In the genomic region with DNA sequence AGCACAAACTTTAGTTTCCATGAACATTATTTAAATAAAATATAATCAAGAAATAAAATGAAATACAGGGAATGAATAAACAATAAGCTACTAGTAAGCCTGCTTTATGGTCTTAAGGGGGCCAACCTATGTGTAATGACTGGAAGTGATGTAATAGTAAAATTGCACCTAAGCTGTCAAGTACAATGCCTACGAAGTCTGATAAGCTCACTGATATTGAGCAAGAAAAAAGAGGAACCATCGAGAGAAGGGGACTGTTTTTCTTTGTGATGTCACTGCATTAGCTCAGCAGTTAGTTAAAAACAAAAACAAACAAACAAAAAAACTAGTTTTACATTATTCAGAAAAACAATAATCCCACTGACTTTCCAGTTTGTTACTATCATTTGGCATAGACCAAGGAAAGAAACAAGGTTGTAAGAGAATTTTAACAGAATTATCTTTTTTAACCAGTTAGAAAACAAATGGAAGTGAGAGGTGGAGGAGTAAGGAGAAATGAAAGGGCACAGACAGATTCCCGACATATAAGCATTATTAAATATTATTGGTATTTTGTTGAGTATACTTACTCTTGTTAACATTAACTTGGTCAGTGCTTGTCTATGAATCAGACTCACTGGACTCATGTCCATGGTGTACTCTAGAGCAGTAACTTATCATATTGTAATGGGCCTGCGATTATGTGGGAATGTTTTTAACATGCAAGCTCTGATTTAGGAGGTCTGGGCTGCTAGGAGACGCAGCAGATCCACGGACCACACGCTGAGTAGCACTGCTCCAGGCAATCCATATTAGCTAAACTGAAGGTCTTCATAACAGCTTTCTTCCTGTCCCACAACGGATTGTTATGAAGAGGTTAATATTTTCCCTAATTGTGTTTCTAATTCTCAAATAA, we compare ENCODE assay signal across 24 cellular contexts.
DNase-seq lines count a peak whose midpoint lies in the region; ATAC-seq and TF ChIP-seq lines count a peak whose summit lies in the region.
"Had no signal": no experiment of that assay in that cellular context is flagged by ENCODE, and none has a peak within 500 bp of the region (broad histone marks: within the 10 kb centered on the region; RNA-seq: fewer than 3 reads in every experiment).

No MANE protein-coding gene starts in this region.

- no peaks in the 10 kb centered on the region for H3K9me3 ChIP-seq in SK-N-SH
- H3K9me3 ChIP-seq in left lung, result peaks cover 0 to 2% of the 10 kb centered on the region in 2 donors
- H3K9me3 ChIP-seq: A549, BLaER1, body of pancreas, esophagus squamous epithelium had no signal

- H3K79me2 ChIP-seq in SK-N-SH (ENCODE audit: insufficient read depth), result no peaks in the 10 kb centered on the region
- H3K79me2 ChIP-seq: parathyroid adenoma had no signal

- 31% methylated on average over 8 of the region's 8 CpGs for WGBS in SK-N-SH (ENCODE audit: low lambda C conversion rate)

- no peaks in the 10 kb centered on the region for H3K36me3 Mint-ChIP-seq in type B pancreatic cell
- H3K36me3 Mint-ChIP-seq: activated naive CD4-positive, alpha-beta T cell treated with anti-CD3 and anti-CD28 coated beads, Interleukin-2, amount 50 U/mL, for 72 hours; stimulated activated memory B cell treated with anti-CD40 and anti-IgM and Interleukin-4, amounts not matched to agents 10 μg/mL and 1 μg/mL and 100 μg/mL, for 72 hours had no signal

- intact Hi-C loops in left lung (cut with DNase I), result no loop called here
- intact Hi-C loops in left cardiac atrium (cut with DNase I), result no loop called here
- intact Hi-C loops in head of caudate nucleus (cut with DNase I), result no loop called here

- H2AFZ ChIP-seq in SK-N-SH (ENCODE audit: low read depth), result no peak overlapping the region
- H2AFZ ChIP-seq: GM23338, parathyroid adenoma had no signal

- no peaks in the 10 kb centered on the region for H4K20me1 ChIP-seq in SK-N-SH (ENCODE audit: insufficient read depth)
- H4K20me1 ChIP-seq: BLaER1 had no signal

- DNase-seq in SK-N-SH, result peak; percentile 10
- peak; percentile 11 for DNase-seq in astrocyte of the hippocampus (ENCODE audit: low read depth, low spot score)
- DNase-seq in left lung, result no peak
- no peak for DNase-seq in type B pancreatic cell (ENCODE audit: extremely low spot score, unreplicated experiment)
- no peak for DNase-seq in left cardiac atrium
- DNase-seq in head of caudate nucleus, result no peak
- DNase-seq in NCI-H2171 (lab: John Stamatoyannopoulos, UW), result no peak
- DNase-seq: activated CD4-positive, alpha-beta T cell treated with anti-CD3 and anti-CD28 coated beads for 36 hours; Calu3; effector CD8-positive, alpha-beta T cell; esophagus squamous epithelium; NCI-H1048; NCI-H526 treated with DMSO at 0.1 percent for 48 hours; stimulated activated CD4-positive, alpha-beta T cell treated with anti-CD3 and anti-CD28 coated beads, Interleukin-1b, Interleukin-23, amount 100 ng/mL, for 48 hours had no signal

- H3K4me3 ChIP-seq in SK-N-SH (ENCODE audit: low read depth in 2 of 2, low read length in 1 of 2), result no peak overlapping the region
- no peak overlapping the region for H3K4me3 ChIP-seq in left lung
- H3K4me3 ChIP-seq: A549, BLaER1, body of pancreas, esophagus squamous epithelium, GM23338, K562 had no signal

- H3K27ac Mint-ChIP-seq in type B pancreatic cell, result peak overlapping the region; percentile 3
- H3K27ac Mint-ChIP-seq: activated CD4-positive, alpha-beta T cell treated with anti-CD3 and anti-CD28 coated beads for 36 hours; activated naive CD4-positive, alpha-beta T cell treated with anti-CD3 and anti-CD28 coated beads, Interleukin-2, amount 50 U/mL, for 72 hours; GM23338; stimulated activated memory B cell treated with anti-CD40 and anti-IgM and Interleukin-4, amounts not matched to agents 10 μg/mL and 1 μg/mL and 100 μg/mL, for 72 hours had no signal

- H3K27me3 ChIP-seq in SK-N-SH (ENCODE audit: insufficient read depth), result no peaks in the 10 kb centered on the region
- H3K27me3 ChIP-seq in left lung, result no peaks in the 10 kb centered on the region
- H3K27me3 ChIP-seq: BLaER1, body of pancreas, esophagus squamous epithelium had no signal

- H3K4me2 ChIP-seq in SK-N-SH, result no peak overlapping the region
- H3K4me2 ChIP-seq: A549, BLaER1, GM23338 had no signal

- H3K9me3 Mint-ChIP-seq in type B pancreatic cell, result no peaks in the 10 kb centered on the region

- H3F3A ChIP-seq in SK-N-SH (replicated peaks; ENCODE audit: insufficient read depth), result no peaks in the 10 kb centered on the region

- H3K4me1 Mint-ChIP-seq in type B pancreatic cell (ENCODE audit: unreplicated experiment), result peaks cover 20% of the 10 kb centered on the region
- H3K4me1 Mint-ChIP-seq: activated CD4-positive, alpha-beta T cell treated with anti-CD3 and anti-CD28 coated beads for 36 hours; stimulated activated memory B cell treated with anti-CD40 and anti-IgM and Interleukin-4, amounts not matched to agents 10 μg/mL and 1 μg/mL and 100 μg/mL, for 72 hours had no signal

- no peaks in the 10 kb centered on the region for H3K27me3 Mint-ChIP-seq in type B pancreatic cell
- H3K27me3 Mint-ChIP-seq: activated CD4-positive, alpha-beta T cell treated with anti-CD3 and anti-CD28 coated beads for 36 hours; stimulated activated memory B cell treated with anti-CD40 and anti-IgM and Interleukin-4, amounts not matched to agents 10 μg/mL and 1 μg/mL and 100 μg/mL, for 72 hours had no signal

- no peak overlapping the region for H3K27ac ChIP-seq in SK-N-SH (ENCODE audit: low read depth in 2 of 2, low read length in 1 of 2)
- peak overlapping the region in 1 of 2 donors; percentile 27 for H3K27ac ChIP-seq in left lung
- H3K27ac ChIP-seq: A549, BLaER1, body of pancreas, esophagus squamous epithelium, parathyroid adenoma had no signal

- CTCF ChIA-PET in SK-N-SH (lab: Yijun Ruan, JAX), result interaction anchor here (0.6 to 1.5 kb wide), 2 partner anchors 61 to 126 kb away, joined by 3 to 5 read pairs; no protein-coding TSS in a partner anchor

- TF ChIP-seq CTCF in SK-N-SH (IDR thresholded peaks at IDR 0.05) (no peak), left lung (IDR thresholded peaks at IDR 0.05) (no peak), type B pancreatic cell (conservative IDR thresholded peaks at IDR 0.05) (no peak)

- no peak for ATAC-seq in SK-N-SH treated with all-trans-retinoic acid at 6 μM for 48 hours
- peak; percentile 53 for ATAC-seq in left lung
- no peak for ATAC-seq in left cardiac atrium
- ATAC-seq: A549; activated CD4-positive, alpha-beta T cell treated with anti-CD3 and anti-CD28 coated beads for 36 hours; activated naive CD4-positive, alpha-beta T cell treated with anti-CD3 and anti-CD28 coated beads, Interleukin-2, amount 50 U/mL, for 72 hours; body of pancreas; GM23338; K562; Right ventricle myocardium inferior; stimulated activated memory B cell treated with anti-CD40 and anti-IgM and Interleukin-4, amounts not matched to agents 10 μg/mL and 1 μg/mL and 100 μg/mL, for 72 hours had no signal

- TF ChIP-seq EP300 in SK-N-SH (IDR thresholded peaks at IDR 0.05; ENCODE audit: borderline replicate concordance in 1 of 2, low read depth in 1 of 2, low read length in 1 of 2), result no peak

- H3K9me2 ChIP-seq in SK-N-SH, result no peaks in the 10 kb centered on the region

- H3K4me3 Mint-ChIP-seq in type B pancreatic cell, result no peak overlapping the region
- H3K4me3 Mint-ChIP-seq: activated CD4-positive, alpha-beta T cell treated with anti-CD3 and anti-CD28 coated beads for 36 hours; GM23338; stimulated activated memory B cell treated with anti-CD40 and anti-IgM and Interleukin-4, amounts not matched to agents 10 μg/mL and 1 μg/mL and 100 μg/mL, for 72 hours had no signal

- TF ChIP-seq RAD21 in SK-N-SH (IDR thresholded peaks at IDR 0.05; ENCODE audit: low read length), result no peak

- H3K36me3 ChIP-seq in SK-N-SH (replicated peaks in 1 of 2; ENCODE audit: control insufficient read depth in 1 of 2, insufficient read depth in 2 of 2, low read length in 1 of 2) (no peaks in the 10 kb centered on the region), left lung (no peaks in the 10 kb centered on the region)
- H3K36me3 ChIP-seq: BLaER1, esophagus squamous epithelium had no signal

- POLR2A ChIA-PET in SK-N-SH (lab: Yijun Ruan, JAX), result no interaction called here

- H3K4me1 ChIP-seq in SK-N-SH (ENCODE audit: control insufficient read depth in 1 of 2, insufficient read depth in 2 of 2, low read depth in 1 of 2, low read length in 1 of 2), result peaks cover 0 to 2% of the 10 kb centered on the region in 2 experiments; a peak in 2 of 4 replicates
- no peaks in the 10 kb centered on the region for H3K4me1 ChIP-seq in left lung
- H3K4me1 ChIP-seq: A549, body of pancreas, esophagus squamous epithelium, parathyroid adenoma had no signal

- no peak overlapping the region for H3K9ac ChIP-seq in SK-N-SH
- H3K9ac ChIP-seq: BLaER1, parathyroid adenoma had no signal

TF ChIP-seq in SK-N-SH, 30 proteins besides CTCF, POLR2A, EP300 and RAD21 (continues in another document):
- TF ChIP-seq NFIC (IDR thresholded peaks at IDR 0.05; ENCODE audit: borderline replicate concordance) (no peak), TCF12 (IDR thresholded peaks at IDR 0.05) (no peak), CHD2 (IDR thresholded peaks at IDR 0.05; ENCODE audit: low read length, partially characterized antibody) (no peak), YY1 (IDR thresholded peaks at IDR 0.05; ENCODE audit: low read depth) (no peak), SMC3 (IDR thresholded peaks at IDR 0.05; ENCODE audit: low read depth, low read length) (no peak)
- TF ChIP-seq, protein P1, sequence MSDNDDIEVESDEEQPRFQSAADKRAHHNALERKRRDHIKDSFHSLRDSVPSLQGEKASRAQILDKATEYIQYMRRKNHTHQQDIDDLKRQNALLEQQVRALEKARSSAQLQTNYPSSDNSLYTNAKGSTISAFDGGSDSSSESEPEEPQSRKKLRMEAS (IDR thresholded peaks at IDR 0.05; ENCODE audit: low read depth), result no peak

TF ChIP-seq in SK-N-SH treated with all-trans-retinoic acid at 6 μM for 48 hours, 23 proteins besides CTCF, POLR2A, EP300 and RAD21 (continues in another document):
- TF ChIP-seq, protein P2, sequence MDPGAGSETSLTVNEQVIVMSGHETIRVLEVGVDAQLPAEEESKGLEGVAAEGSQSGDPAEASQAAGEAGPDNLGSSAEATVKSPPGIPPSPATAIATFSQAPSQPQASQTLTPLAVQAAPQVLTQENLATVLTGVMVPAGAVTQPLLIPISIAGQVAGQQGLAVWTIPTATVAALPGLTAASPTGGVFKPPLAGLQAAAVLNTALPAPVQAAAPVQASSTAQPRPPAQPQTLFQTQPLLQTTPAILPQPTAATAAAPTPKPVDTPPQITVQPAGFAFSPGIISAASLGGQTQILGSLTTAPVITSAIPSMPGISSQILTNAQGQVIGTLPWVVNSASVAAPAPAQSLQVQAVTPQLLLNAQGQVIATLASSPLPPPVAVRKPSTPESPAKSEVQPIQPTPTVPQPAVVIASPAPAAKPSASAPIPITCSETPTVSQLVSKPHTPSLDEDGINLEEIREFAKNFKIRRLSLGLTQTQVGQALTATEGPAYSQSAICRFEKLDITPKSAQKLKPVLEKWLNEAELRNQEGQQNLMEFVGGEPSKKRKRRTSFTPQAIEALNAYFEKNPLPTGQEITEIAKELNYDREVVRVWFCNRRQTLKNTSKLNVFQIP (CRISPR knock-in tag; IDR thresholded peaks at IDR 0.05; ENCODE audit: borderline replicate concordance, low read depth), result no peak
- no peak for TF ChIP-seq ISL1 (CRISPR knock-in tag; IDR thresholded peaks at IDR 0.05)
- TF ChIP-seq ARNTL (CRISPR knock-in tag; IDR thresholded peaks at IDR 0.05; ENCODE audit: borderline replicate concordance, low read depth), result no peak
- TF ChIP-seq ZNF8 (CRISPR knock-in tag; IDR thresholded peaks at IDR 0.05), result no peak
- TF ChIP-seq SNAI2 (CRISPR knock-in tag; IDR thresholded peaks at IDR 0.05), result no peak

Comparison
In these comparisons a context has a peak if more than half of its experiments do, and no peak if none do; other contexts are left out.
1. DNase-seq: peak in SK-N-SH (single experiment) and astrocyte of the hippocampus (single experiment); none in left lung (0 of 2), type B pancreatic cell (single experiment), left cardiac atrium (single experiment), head of caudate nucleus (0 of 42) and NCI-H2171 (single experiment).